Comparison of ENCODE assay signal across 1 cellular context in genomic region chr17:14791221-14791620, GRCh38.
TF ChIP-seq lines count a peak whose summit lies in the region.

No MANE protein-coding gene starts in this region.

TF ChIP-seq in GM23338, 12 proteins besides CTCF, POLR2A, EP300 and RAD21 (continued from another document):
- no peak for TF ChIP-seq REST (IDR thresholded peaks at IDR 0.05; ENCODE audit: unreplicated experiment)
